ENCODE assay signal across 21 cellular contexts in genomic region chr2:66488946-66489345, GRCh38. TPM values are rescaled to one million over a fixed set of nuclear protein-coding genes. Genes with fewer than 3 reads are reported as not detected.
DNase-seq lines count a peak whose midpoint lies in the region; ATAC-seq and TF ChIP-seq lines count a peak whose summit lies in the region.
"Had no signal": no experiment of that assay in that cellular context is flagged by ENCODE, and none has a peak within 500 bp of the region (broad histone marks: within the 10 kb centered on the region; RNA-seq: fewer than 3 reads in every experiment).

No MANE protein-coding gene starts in this region.

- H3K27ac ChIP-seq in heart right ventricle = peak overlapping the region in 9 of 10 donors; percentile 9 to 59 (median 46)
- H3K27ac ChIP-seq: C4-2B, SJSA1 had no signal

- peaks cover 55% of the 10 kb centered on the region for H3K4me1 Mint-ChIP-seq in endothelial cell (ENCODE audit: unreplicated experiment)
- H3K4me1 Mint-ChIP-seq in type B pancreatic cell (ENCODE audit: unreplicated experiment) = peaks cover 59% of the 10 kb centered on the region

- WGBS in heart right ventricle, 2 donors = 48 to 64% methylated on average over 1 of the region's 1 CpG

- H3K36me3 Mint-ChIP-seq in endothelial cell (ENCODE audit: low read depth, unreplicated experiment) (no peaks in the 10 kb centered on the region), type B pancreatic cell (peaks cover 69% of the 10 kb centered on the region)

- H3K9me3 ChIP-seq in heart right ventricle = peaks cover 0 to 13% (median 0%) of the 10 kb centered on the region in 11 donors
- H3K9me3 ChIP-seq: sigmoid colon, SJSA1 had no signal

- H3K27ac Mint-ChIP-seq in endothelial cell (ENCODE audit: unreplicated experiment) = peak overlapping the region; percentile 57
- peak overlapping the region; percentile 19 for H3K27ac Mint-ChIP-seq in type B pancreatic cell
- H3K27ac Mint-ChIP-seq: H9 had no signal

- H3K4me3 ChIP-seq in heart right ventricle = no peak overlapping the region
- H3K4me3 ChIP-seq: sigmoid colon, SJSA1 had no signal

- H3K9me3 Mint-ChIP-seq in endothelial cell (ENCODE audit: unreplicated experiment) (no peaks in the 10 kb centered on the region), type B pancreatic cell (no peaks in the 10 kb centered on the region)

- peaks cover 3 to 54% (median 41%) of the 10 kb centered on the region in 9 donors for H3K4me1 ChIP-seq in heart right ventricle

- H3K27me3 ChIP-seq in heart right ventricle = no peaks in the 10 kb centered on the region
- H3K27me3 ChIP-seq: sigmoid colon, SJSA1 had no signal

- H3K4me3 Mint-ChIP-seq in endothelial cell (ENCODE audit: unreplicated experiment) = no peak overlapping the region
- H3K4me3 Mint-ChIP-seq in type B pancreatic cell = peak overlapping the region; percentile 17
- H3K4me3 Mint-ChIP-seq: H9 had no signal

- intact Hi-C loops in heart right ventricle (cut with DNase I) (no loop called here), cardiac septum (cut with DNase I) (loop anchor here (1.0 kb wide), 1 partner anchor 8 kb away; no protein-coding TSS in a partner anchor)

- peak in 1 of 8 donors; percentile 14 for ATAC-seq in heart right ventricle
- ATAC-seq: left colon; stimulated activated naive CD8-positive, alpha-beta T cell treated with anti-CD3 and anti-CD28 coated beads, Interleukin-15, Interleukin-2, amounts not matched to agents 100 U/mL and 50 U/mL, for 24 hours had no signal

- no peaks in the 10 kb centered on the region for H3K36me3 ChIP-seq in heart right ventricle
- H3K36me3 ChIP-seq: SJSA1 had no signal

- DNase-seq in heart right ventricle (no peak), cardiac septum (ENCODE audit: low spot score) (no peak), NCI-H146 treated with DMSO at 0.1 percent for 48 hours (lab: John Stamatoyannopoulos, UW; ENCODE audit: unreplicated experiment) (peak; percentile 56), endothelial cell (ENCODE audit: low spot score) (no peak), type B pancreatic cell (ENCODE audit: extremely low spot score, unreplicated experiment) (no peak), NCI-H446 treated with DMSO at 0.1 percent for 48 hours (lab: John Stamatoyannopoulos, UW) (no peak)
- DNase-seq in activated naive CD4-positive, alpha-beta T cell treated with Interleukin-2 at 50 U/mL for 16 hours = no peak
- DNase-seq: activated CD4-positive, alpha-beta T cell treated with anti-CD3 and anti-CD28 coated beads for 1 hour; activated gamma-delta T cell; activated T-cell treated with anti-CD3 and anti-CD28 coated beads, Interleukin-2, amount 50 U/mL, for 1 hour; Calu3; erythroblast; H9; Kasumi-1; left colon; posterior cingulate gyrus; sigmoid colon; stimulated activated naive CD8-positive, alpha-beta T cell treated with anti-CD3 and anti-CD28 coated beads, Interleukin-15, Interleukin-2, amounts not matched to agents 100 U/mL and 50 U/mL, for 24 hours; T-helper 1 cell had no signal

- TF ChIP-seq CTCF in heart right ventricle (IDR thresholded peaks at IDR 0.05) (no peak), endothelial cell (IDR thresholded peaks at IDR 0.05; ENCODE audit: unreplicated experiment) (no peak), type B pancreatic cell (conservative IDR thresholded peaks at IDR 0.05) (no peak)

- H3K27me3 Mint-ChIP-seq in endothelial cell (ENCODE audit: unreplicated experiment) = no peaks in the 10 kb centered on the region
- no peaks in the 10 kb centered on the region for H3K27me3 Mint-ChIP-seq in type B pancreatic cell

RNA-seq across cellular contexts. Expression of gene MEIS1, which starts 54.0 kb away (rescaled TPM):
- total RNA-seq in heart right ventricle = 10 to 100 TPM; 24.8 to 63.8 (median 38.6) TPM
- 10 to 100 TPM; 28.5 to 44.9 TPM for polyA plus RNA-seq in heart right ventricle
- total RNA-seq in cardiac septum = 24.7 TPM
- 13.3 TPM for total RNA-seq in endothelial cell (ENCODE audit: unreplicated experiment)
- 250 and 255 TPM in 2 replicates for total RNA-seq in type B pancreatic cell (ENCODE audit: low replicate concordance)
